Comparison of ENCODE assay signal across 8 cellular contexts in the genomic region with DNA sequence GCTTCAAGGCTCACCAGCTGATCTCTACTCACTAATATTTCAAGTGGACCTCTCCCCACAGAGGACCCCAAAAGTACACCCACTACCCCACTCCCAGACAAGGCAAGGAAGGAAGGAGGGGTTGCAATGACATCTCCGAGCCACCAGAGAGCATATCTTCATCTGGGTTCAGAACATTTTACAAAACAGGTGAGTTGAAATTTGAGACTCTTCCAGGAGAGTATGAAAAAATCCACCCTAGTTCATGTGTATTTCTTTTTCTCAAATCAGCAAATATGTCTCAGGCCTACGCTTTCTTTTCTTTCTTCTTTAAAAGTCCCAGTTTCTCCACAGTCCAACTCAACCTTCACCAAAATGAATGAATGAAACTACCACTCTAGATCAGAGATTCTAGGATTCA.
DNase-seq lines count a peak whose midpoint lies in the region; ATAC-seq, FAIRE-seq and TF ChIP-seq lines count a peak whose summit lies in the region.

No MANE protein-coding gene starts in this region.

- TF ChIP-seq EP300 in tibial nerve (IDR thresholded peaks at IDR 0.05) = no peak

- H3K4me3 ChIP-seq in RWPE2 (ENCODE audit: severe bottlenecking) = no peak overlapping the region
- H3K4me3 ChIP-seq in heart left ventricle = no peak overlapping the region
- H3K4me3 ChIP-seq in tibial nerve = no peak overlapping the region

- TF ChIP-seq POLR2A in heart left ventricle (IDR thresholded peaks at IDR 0.05) (no peak), tibial nerve (IDR thresholded peaks at IDR 0.05) (no peak)

- peak; percentile 5 for DNase-seq in NCI-H2196 (lab: John Stamatoyannopoulos, UW; ENCODE audit: unreplicated experiment)
- DNase-seq in NCI-H2196 treated with DMSO at 0.1 percent for 48 hours (lab: John Stamatoyannopoulos, UW; ENCODE audit: unreplicated experiment) = no peak
- DNase-seq in RWPE2 (ENCODE audit: low spot score) = no peak
- no peak for DNase-seq in heart left ventricle
- DNase-seq in tibial nerve (ENCODE audit: low spot score in 2 of 2) = no peak
- DNase-seq in activated naive CD4-positive, alpha-beta T cell (lab: John Stamatoyannopoulos, UW) = no peak
- DNase-seq in 8988T = no peak
- DNase-seq in RCC 7860 (ENCODE audit: low spot score) = no peak

- H3K27ac ChIP-seq in RWPE2 (ENCODE audit: poor library complexity, severe bottlenecking) = no peak overlapping the region
- peak overlapping the region in 5 of 12 donors; percentile 3 to 25 (median 21) for H3K27ac ChIP-seq in heart left ventricle
- peak overlapping the region in 3 of 4 donors; percentile 12 to 70 (median 38) for H3K27ac ChIP-seq in tibial nerve

- FAIRE-seq in RCC 7860 (lab: Jason Lieb, UNC) = no peak

- peak; percentile 66; the same call in 2 of the 3 replicates for ATAC-seq in RWPE2 (ENCODE audit: low read depth)
- peak in 1 of 4 donors; percentile 24 for ATAC-seq in heart left ventricle

- H3K27me3 ChIP-seq in RWPE2 (ENCODE audit: insufficient read depth, poor library complexity, severe bottlenecking) = no peaks in the 10 kb centered on the region
- H3K27me3 ChIP-seq in heart left ventricle = no peaks in the 10 kb centered on the region
- no peaks in the 10 kb centered on the region for H3K27me3 ChIP-seq in tibial nerve

- WGBS in heart left ventricle, 4 donors = 74 to 84% (median 79%) methylated on average over 2 of the region's 2 CpGs
- WGBS in tibial nerve, 2 donors = 66 to 88% methylated on average over 2 of the region's 2 CpGs

- no peaks in the 10 kb centered on the region for H3K36me3 ChIP-seq in RWPE2 (ENCODE audit: low read depth)
- no peaks in the 10 kb centered on the region for H3K36me3 ChIP-seq in heart left ventricle
- H3K36me3 ChIP-seq in tibial nerve = no peaks in the 10 kb centered on the region

- H3K9me3 ChIP-seq in RWPE2 (ENCODE audit: severe bottlenecking) (no peaks in the 10 kb centered on the region), heart left ventricle (no peaks in the 10 kb centered on the region), tibial nerve (no peaks in the 10 kb centered on the region)

- intact Hi-C loops in heart left ventricle (cut with DNase I) = no loop called here

- TF ChIP-seq CTCF in RWPE2 (IDR thresholded peaks at IDR 0.05; ENCODE audit: poor library complexity, severe bottlenecking) (peak; percentile 73), heart left ventricle (IDR thresholded peaks at IDR 0.05) (peak; percentile 6 to 54 (median 41)), tibial nerve (IDR thresholded peaks at IDR 0.05) (peak; percentile 19 to 53 (median 42))

- H3K4me1 ChIP-seq in RWPE2 (ENCODE audit: insufficient read depth, poor library complexity, severe bottlenecking) = peaks cover 2% of the 10 kb centered on the region
- peaks cover 0 to 50% (median 35%) of the 10 kb centered on the region in 12 donors for H3K4me1 ChIP-seq in heart left ventricle
- peaks cover 0 to 60% (median 12%) of the 10 kb centered on the region in 4 donors for H3K4me1 ChIP-seq in tibial nerve
